8 cellular contexts compared by ENCODE assay signal in the genomic region with DNA sequence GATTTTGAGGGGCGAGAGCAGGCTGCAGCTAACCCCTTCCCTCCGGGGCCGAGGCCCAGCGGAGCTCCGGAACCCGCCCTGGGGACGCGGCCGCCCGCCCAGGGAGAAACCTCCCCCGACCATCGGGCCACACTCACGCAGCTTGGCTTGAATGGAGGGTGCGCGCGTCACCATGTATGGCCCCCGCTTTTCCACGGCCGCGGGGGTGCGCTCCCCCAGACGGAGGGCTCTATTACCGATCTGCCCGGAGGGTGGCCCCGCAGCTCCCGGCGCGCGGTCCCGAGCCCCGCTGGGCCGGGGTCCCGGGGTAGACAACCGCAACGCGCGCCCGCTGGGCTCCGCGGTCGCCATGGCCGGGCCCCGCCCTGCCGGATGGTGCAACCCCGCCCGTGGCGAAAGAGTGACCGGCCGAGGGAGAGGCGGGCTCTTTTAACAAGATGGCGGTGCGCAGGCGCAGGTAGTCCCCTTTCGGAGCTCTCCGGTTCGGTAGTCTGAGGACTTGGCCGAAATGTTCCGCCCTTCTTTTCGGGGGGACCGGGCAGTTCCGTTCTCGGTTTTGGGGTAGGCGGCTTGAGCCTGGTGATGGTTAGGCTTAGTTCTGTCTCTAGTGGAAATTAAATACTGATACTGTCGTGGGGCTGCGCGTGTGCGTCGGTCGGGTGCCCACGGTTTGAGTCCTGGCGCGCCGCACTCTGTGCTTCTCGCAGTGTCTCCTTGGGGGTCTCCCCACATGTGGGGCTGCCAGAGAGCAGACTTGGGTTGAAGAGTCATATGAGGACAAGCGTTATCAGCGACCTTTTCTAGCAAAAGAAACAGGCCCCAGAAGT. TPM values are rescaled to one million over a fixed set of nuclear protein-coding genes. Genes with fewer than 3 reads are reported as not detected.
DNase-seq lines count a peak whose midpoint lies in the region; ATAC-seq and TF ChIP-seq lines count a peak whose summit lies in the region.

Gene FAM219B, minus strand, starts transcription at position 402 of the 827 bp plus-strand sequence. Its CDS starts 51 bp downstream, at position 351.

- H3K27me3 ChIP-seq in KMS-11 (ENCODE audit: insufficient read depth, low read depth) (no peaks in the 10 kb centered on the region), fibroblast of lung (ENCODE audit: control insufficient read depth, insufficient read depth, low read length) (no peaks in the 10 kb centered on the region)
- no peaks in the 10 kb centered on the region for H3K27me3 ChIP-seq in naive thymus-derived CD4-positive, alpha-beta T cell (ENCODE audit: control insufficient read depth in 2 of 2, insufficient read depth in 2 of 2, low read length in 2 of 2)

- no peaks in the 10 kb centered on the region; the same call in 1 of the 2 replicates for H3K79me2 ChIP-seq in KMS-11 (ENCODE audit: insufficient read depth, low read depth)
- peaks cover 20% of the 10 kb centered on the region for H3K79me2 ChIP-seq in fibroblast of lung (ENCODE audit: control insufficient read depth, insufficient read depth, low read length)

- H3K4me2 ChIP-seq in KMS-11 = peak within 1 kb of the TSS; percentile 84
- peak within 1 kb of the TSS; percentile 97 for H3K4me2 ChIP-seq in fibroblast of lung (ENCODE audit: extremely low read depth, insufficient read depth, low read length)

- H2AFZ ChIP-seq in KMS-11 (ENCODE audit: low read depth) (peak within 1 kb of the TSS; percentile 97), fibroblast of lung (ENCODE audit: low read length) (peak within 1 kb of the TSS; percentile 99)

- CTCF ChIA-PET in naive thymus-derived CD4-positive, alpha-beta T cell (lab: Charles Lee) = interaction anchor here (0.6 to 1.7 kb wide), 9 partner anchors 13 to 275 kb away, joined by 3 to 11 read pairs (median 4); partner anchors contain the start of gene ULK3

- H3K36me3 Mint-ChIP-seq in activated T-helper 17 cell treated with anti-CD3 and anti-CD28 coated beads, Interleukin-2, amount 50 U/mL, for 72 hours (ENCODE audit: low read depth) = peaks cover 47% of the 10 kb centered on the region
- H3K36me3 Mint-ChIP-seq in naive thymus-derived CD4-positive, alpha-beta T cell = peaks cover 0 to 14% (median 5%) of the 10 kb centered on the region in 5 donors
- peaks cover 24 to 37% of the 10 kb centered on the region in 2 donors for H3K36me3 Mint-ChIP-seq in stimulated activated naive B cell treated with anti-CD40 and anti-IgM and Interleukin-4, amounts not matched to agents 10 μg/mL and 1 μg/mL and 100 μg/mL, for 72 hours

- TF ChIP-seq CTCF in KMS-11 (conservative IDR thresholded peaks at IDR 0.05; ENCODE audit: low read depth, low read length) (no peak), fibroblast of lung (conservative IDR thresholded peaks at IDR 0.05 in 1 of 2, IDR thresholded peaks at IDR 0.05 in 1 of 2; ENCODE audit: low read depth in 1 of 2, low read length in 2 of 2) (no peak)

- H3K27me3 Mint-ChIP-seq in activated T-helper 17 cell treated with anti-CD3 and anti-CD28 coated beads, Interleukin-2, amount 50 U/mL, for 72 hours = no peaks in the 10 kb centered on the region
- no peaks in the 10 kb centered on the region for H3K27me3 Mint-ChIP-seq in naive thymus-derived CD4-positive, alpha-beta T cell
- no peaks in the 10 kb centered on the region for H3K27me3 Mint-ChIP-seq in stimulated activated naive B cell treated with anti-CD40 and anti-IgM and Interleukin-4, amounts not matched to agents 10 μg/mL and 1 μg/mL and 100 μg/mL, for 72 hours

- H3K4me3 Mint-ChIP-seq in activated T-helper 17 cell treated with anti-CD3 and anti-CD28 coated beads, Interleukin-2, amount 50 U/mL, for 72 hours = peak within 1 kb of the TSS; percentile 99
- peak within 1 kb of the TSS; percentile 93 to 99 (median 98) for H3K4me3 Mint-ChIP-seq in naive thymus-derived CD4-positive, alpha-beta T cell
- H3K4me3 Mint-ChIP-seq in stimulated activated naive B cell treated with anti-CD40 and anti-IgM and Interleukin-4, amounts not matched to agents 10 μg/mL and 1 μg/mL and 100 μg/mL, for 72 hours = peak within 1 kb of the TSS; percentile 89 to 96

- H3K9me3 ChIP-seq in fibroblast of lung (ENCODE audit: control insufficient read depth, insufficient read depth, low read depth, low read length) = no peaks in the 10 kb centered on the region
- H3K9me3 ChIP-seq in naive thymus-derived CD4-positive, alpha-beta T cell (ENCODE audit: control insufficient read depth in 2 of 3, low read length in 3 of 3) = no peaks in the 10 kb centered on the region

- peak; percentile 91 for DNase-seq in DMS114 treated with DMSO at 0.1 percent for 48 hours (lab: John Stamatoyannopoulos, UW; ENCODE audit: unreplicated experiment)
- DNase-seq in RPMI7951 (ENCODE audit: low read depth) = peak; percentile 86
- DNase-seq in fibroblast of lung (ENCODE audit: low read depth in 2 of 2) = peak; percentile 81 to 85
- DNase-seq in naive thymus-derived CD4-positive, alpha-beta T cell = peak; percentile 44 to 86 (median 61)
- peak; percentile 86 for DNase-seq in stimulated activated naive B cell treated with anti-CD40 and anti-IgM and Interleukin-4, amounts not matched to agents 10 μg/mL and 1 μg/mL and 100 μg/mL, for 72 hours

- H3K9me3 Mint-ChIP-seq in activated T-helper 17 cell treated with anti-CD3 and anti-CD28 coated beads, Interleukin-2, amount 50 U/mL, for 72 hours = no peaks in the 10 kb centered on the region
- H3K9me3 Mint-ChIP-seq in naive thymus-derived CD4-positive, alpha-beta T cell = no peaks in the 10 kb centered on the region
- no peaks in the 10 kb centered on the region for H3K9me3 Mint-ChIP-seq in stimulated activated naive B cell treated with anti-CD40 and anti-IgM and Interleukin-4, amounts not matched to agents 10 μg/mL and 1 μg/mL and 100 μg/mL, for 72 hours

- H3K4me3 ChIP-seq in KMS-11 (IDR thresholded peaks at IDR 0.05; ENCODE audit: insufficient read depth, low read depth, low read length) (no peak within 1 kb of the TSS), fibroblast of lung (replicated peaks in 1 of 4; ENCODE audit: control extremely low read depth in 1 of 4, insufficient read depth in 1 of 4, low read depth in 3 of 4, low read length in 4 of 4) (peak within 1 kb of the TSS; percentile 85 to 94 (median 91))
- H3K4me3 ChIP-seq in naive thymus-derived CD4-positive, alpha-beta T cell (ENCODE audit: low read length) = peak within 1 kb of the TSS; percentile 72

- H3K36me3 ChIP-seq in KMS-11 (ENCODE audit: insufficient read depth) (no peaks in the 10 kb centered on the region), fibroblast of lung (ENCODE audit: control insufficient read depth, insufficient read depth, low read length) (peaks cover 9% of the 10 kb centered on the region)
- peaks cover 0 to 33% (median 0%) of the 10 kb centered on the region in 3 experiments for H3K36me3 ChIP-seq in naive thymus-derived CD4-positive, alpha-beta T cell (ENCODE audit: control insufficient read depth in 2 of 3, insufficient read depth in 3 of 3, low read length in 3 of 3)

- H4K20me1 ChIP-seq in KMS-11 (ENCODE audit: insufficient read depth) (no peaks in the 10 kb centered on the region), fibroblast of lung (ENCODE audit: control insufficient read depth, extremely low read depth, insufficient read depth, low read length) (no peaks in the 10 kb centered on the region)

- POLR2A ChIA-PET in naive thymus-derived CD4-positive, alpha-beta T cell (lab: Charles Lee) = interaction anchor here (0.6 to 2.9 kb wide), 21 partner anchors 10 to 135 kb away, joined by 3 to 24 read pairs (median 4); partner anchors contain the start of genes COX5A, MPI, PPCDC and SCAMP2

- peak; percentile 80 for ATAC-seq in GM21576 (IDR thresholded peaks at IDR 0.05; ENCODE audit: unreplicated experiment)
- ATAC-seq in activated T-helper 17 cell treated with anti-CD3 and anti-CD28 coated beads, Interleukin-2, amount 50 U/mL, for 72 hours (replicated peaks) = peak; percentile 95
- peak; percentile 93 for ATAC-seq in naive thymus-derived CD4-positive, alpha-beta T cell
- peak; percentile 94 to 95 for ATAC-seq in stimulated activated naive B cell treated with anti-CD40 and anti-IgM and Interleukin-4, amounts not matched to agents 10 μg/mL and 1 μg/mL and 100 μg/mL, for 72 hours (replicated peaks)

- peaks cover 16% of the 10 kb centered on the region for H3K4me1 ChIP-seq in KMS-11 (ENCODE audit: low read depth, poor library complexity, severe bottlenecking)
- peaks cover 6% of the 10 kb centered on the region for H3K4me1 ChIP-seq in fibroblast of lung (ENCODE audit: control insufficient read depth, extremely low read depth, insufficient read depth, low read length)
- peaks cover 16 to 19% of the 10 kb centered on the region in 2 donors for H3K4me1 ChIP-seq in naive thymus-derived CD4-positive, alpha-beta T cell (ENCODE audit: control insufficient read depth in 2 of 2, insufficient read depth in 2 of 2, low read length in 2 of 2)

- H3K4me1 Mint-ChIP-seq in activated T-helper 17 cell treated with anti-CD3 and anti-CD28 coated beads, Interleukin-2, amount 50 U/mL, for 72 hours = peaks cover 26% of the 10 kb centered on the region
- peaks cover 27 to 54% (median 42%) of the 10 kb centered on the region in 7 donors for H3K4me1 Mint-ChIP-seq in naive thymus-derived CD4-positive, alpha-beta T cell
- peaks cover 19 to 42% of the 10 kb centered on the region in 2 donors for H3K4me1 Mint-ChIP-seq in stimulated activated naive B cell treated with anti-CD40 and anti-IgM and Interleukin-4, amounts not matched to agents 10 μg/mL and 1 μg/mL and 100 μg/mL, for 72 hours

- H3K27ac ChIP-seq in KMS-11 (peak within 1 kb of the TSS; percentile 35; the same call in 1 of the 2 replicates), fibroblast of lung (ENCODE audit: insufficient read depth, low read length) (peak within 1 kb of the TSS; percentile 88)
- peak within 1 kb of the TSS; percentile 85 for H3K27ac ChIP-seq in naive thymus-derived CD4-positive, alpha-beta T cell (ENCODE audit: low read depth, low read length)

- intact Hi-C loops in naive thymus-derived CD4-positive, alpha-beta T cell (cut with micrococcal nuclease) = loop anchor here (1.0 to 5.0 kb wide), 10 partner anchors 16 to 135 kb away; partner anchors contain the start of genes COX5A (in 2 of the 2), SCAMP2 (in 2 of the 2), ULK3 (in 2 of the 2) and MPI (in 1 of the 2)

- H3K27ac Mint-ChIP-seq in activated T-helper 17 cell treated with anti-CD3 and anti-CD28 coated beads, Interleukin-2, amount 50 U/mL, for 72 hours = peak within 1 kb of the TSS; percentile 98
- peak within 1 kb of the TSS; percentile 90 to 98 (median 95) for H3K27ac Mint-ChIP-seq in naive thymus-derived CD4-positive, alpha-beta T cell
- peak within 1 kb of the TSS; percentile 95 for H3K27ac Mint-ChIP-seq in stimulated activated naive B cell treated with anti-CD40 and anti-IgM and Interleukin-4, amounts not matched to agents 10 μg/mL and 1 μg/mL and 100 μg/mL, for 72 hours

- H3K9ac ChIP-seq in KMS-11 (peak within 1 kb of the TSS; percentile 65), fibroblast of lung (ENCODE audit: insufficient read depth, low read length) (peak within 1 kb of the TSS; percentile 90)

RNA-seq across cellular contexts. Expression of gene FAM219B, which starts in this region (rescaled TPM):
- 38.9 and 41.2 TPM in 2 replicates for total RNA-seq in RPMI7951 (2014; rRNA removed; shearing (Covaris generic))
- total RNA-seq in activated T-helper 17 cell treated with anti-CD3 and anti-CD28 coated beads, Interleukin-2, amount 50 U/mL, for 72 hours = 10 to 100 TPM; 65.6 to 98.3 TPM
- total RNA-seq in fibroblast of lung = 40.6 and 53.8 TPM in 2 replicates
- 23.0 and 35.3 TPM in 2 replicates for polyA plus RNA-seq in fibroblast of lung
- 20.0 and 24.8 TPM in 2 replicates for polyA plus RNA-seq in fibroblast of lung (2012)
- polyA minus RNA-seq in fibroblast of lung (ENCODE audit: low replicate concordance) = 25.5 and 76.7 TPM in 2 replicates
- total RNA-seq in naive thymus-derived CD4-positive, alpha-beta T cell = 100 to 1,000 TPM in 2 of 5 experiments, 10 to 100 TPM in 3; 40.5 to 111 (median 99.6) TPM
- 10 to 100 TPM; 20.2 to 27.7 TPM for polyA plus RNA-seq in naive thymus-derived CD4-positive, alpha-beta T cell

Comparison
In these comparisons a context has a peak if more than half of its experiments do, and no peak if none do; other contexts are left out.
1. H3K27ac ChIP-seq: peak in every context shown above with its lines; median percentile 88 in fibroblast of lung; 85 in naive thymus-derived CD4-positive, alpha-beta T cell; 35 in KMS-11.